8 cellular contexts compared by ENCODE assay signal in genomic region chr2:26577442-26578433, GRCh38.
DNase-seq lines count a peak whose midpoint lies in the region; ATAC-seq and TF ChIP-seq lines count a peak whose summit lies in the region.

No MANE protein-coding gene starts in this region.

- TF ChIP-seq CTCF in GM12875 (IDR thresholded peaks at IDR 0.05; ENCODE audit: borderline replicate concordance, insufficient read depth, low read depth, low read length) (peak; percentile 97), WERI-Rb-1 (IDR thresholded peaks at IDR 0.05; ENCODE audit: low read depth, low read length) (peak; percentile 99), breast epithelium (IDR thresholded peaks at IDR 0.05) (peak; percentile 83 to 93 (median 93)), kidney epithelial cell (IDR thresholded peaks at IDR 0.05; ENCODE audit: insufficient read depth, low read length, poor library complexity, severe bottlenecking) (peak; percentile 97)

- TF ChIP-seq POLR2A in breast epithelium (IDR thresholded peaks at IDR 0.05): no peak

- H3K27me3 ChIP-seq in WERI-Rb-1 (ENCODE audit: insufficient read depth, low read depth, severe bottlenecking) (no peaks in the 10 kb centered on the region), breast epithelium (peaks cover 0 to 13% of the 10 kb centered on the region in 2 donors), kidney epithelial cell (ENCODE audit: control insufficient read depth, insufficient read depth, low read length) (peaks cover 49% of the 10 kb centered on the region)

- no peaks in the 10 kb centered on the region for H3K4me1 ChIP-seq in breast epithelium

- ATAC-seq in HG03520 (IDR thresholded peaks at IDR 0.05; ENCODE audit: unreplicated experiment): no peak

- H3K36me3 ChIP-seq in WERI-Rb-1: no peaks in the 10 kb centered on the region
- H3K36me3 ChIP-seq in breast epithelium: no peaks in the 10 kb centered on the region
- H3K36me3 ChIP-seq in kidney epithelial cell (ENCODE audit: control insufficient read depth, insufficient read depth, low read length): no peaks in the 10 kb centered on the region

- no peak overlapping the region for H3K4me3 ChIP-seq in GM12875 (ENCODE audit: low read depth, low read length)
- no peak overlapping the region for H3K4me3 ChIP-seq in WERI-Rb-1 (ENCODE audit: low read depth, low read length)
- H3K4me3 ChIP-seq in breast epithelium: no peak overlapping the region
- no peak overlapping the region for H3K4me3 ChIP-seq in kidney epithelial cell (ENCODE audit: low read depth, low read length)

- H3K27ac ChIP-seq in WERI-Rb-1 (no peak overlapping the region), breast epithelium (no peak overlapping the region)

- no peaks in the 10 kb centered on the region for H3K9me3 ChIP-seq in WERI-Rb-1 (ENCODE audit: severe bottlenecking)
- H3K9me3 ChIP-seq in breast epithelium: no peaks in the 10 kb centered on the region

- DNase-seq in A172 (ENCODE audit: low spot score): peak; percentile 67
- DNase-seq in NCI-H2107 treated with DMSO at 0.1 percent for 48 hours (lab: John Stamatoyannopoulos, UW; ENCODE audit: unreplicated experiment): peak; percentile 24
- peak; percentile 81 for DNase-seq in WERI-Rb-1
- DNase-seq in breast epithelium (ENCODE audit: low spot score in 2 of 2): peak; percentile 40 to 67
- peak; percentile 1 for DNase-seq in kidney epithelial cell (ENCODE audit: low read depth)
- peak; percentile 72 to 76 for DNase-seq in stimulated activated CD4-positive, alpha-beta T cell treated with anti-CD3 and anti-CD28 coated beads, Interleukin-2, amount 100 ng/mL, for 24 hours

- intact Hi-C loops in breast epithelium (cut with DNase I; ENCODE audit: low total_unique reads): loop anchor here (5.0 kb wide), 1 partner anchor 1430 kb away; no protein-coding TSS in a partner anchor

Comparison
In these comparisons a context has a peak if more than half of its experiments do, and no peak if none do; other contexts are left out.
1. DNase-seq: peak in every context shown above with its lines; median percentile 81 in WERI-Rb-1; 74 in stimulated activated CD4-positive, alpha-beta T cell treated with anti-CD3 and anti-CD28 coated beads, Interleukin-2, amount 100 ng/mL, for 24 hours; 67 in A172; 54 in breast epithelium; 24 in NCI-H2107 treated with DMSO at 0.1 percent for 48 hours; 1 in kidney epithelial cell.